1 cellular context compared by ENCODE assay signal in genomic region chr3:179082416-179082815, GRCh38.
TF ChIP-seq lines count a peak whose summit lies in the region.

No MANE protein-coding gene starts in this region.

TF ChIP-seq in HEK293, 187 proteins besides CTCF, POLR2A, EP300 and RAD21 (continued from another document):
- TF ChIP-seq ZSCAN5A (tag by site-specific recombination; IDR thresholded peaks at IDR 0.05) (no peak), ZNF19 (tag by site-specific recombination; IDR thresholded peaks at IDR 0.05; ENCODE audit: low read depth) (no peak), ZNF423 (tag by site-specific recombination; IDR thresholded peaks at IDR 0.05) (no peak), ZNF169 (tag by site-specific recombination; IDR thresholded peaks at IDR 0.05) (no peak), ZNF610 (tag by site-specific recombination; IDR thresholded peaks at IDR 0.05; ENCODE audit: borderline replicate concordance) (no peak), ZNF654 (tag by site-specific recombination; IDR thresholded peaks at IDR 0.05; ENCODE audit: low read depth) (peak; percentile 28; the same call in 1 of the 2 replicates), ZFP3 (tag by site-specific recombination; IDR thresholded peaks at IDR 0.05; ENCODE audit: low read depth) (no peak), ZNF549 (tag by site-specific recombination; IDR thresholded peaks at IDR 0.05) (no peak), OVOL3 (tag by site-specific recombination; IDR thresholded peaks at IDR 0.05) (no peak), ZNF366 (tag by site-specific recombination; conservative IDR thresholded peaks at IDR 0.05) (0 out of 2 replicates have a peak, but pooled peaks have one; percentile 20), ZNF311 (tag by site-specific recombination; IDR thresholded peaks at IDR 0.05; ENCODE audit: borderline replicate concordance) (no peak), ZNF239 (tag by site-specific recombination; IDR thresholded peaks at IDR 0.05) (no peak), ZNF248 (tag by site-specific recombination; IDR thresholded peaks at IDR 0.05) (no peak), KLF10 (tag by site-specific recombination; IDR thresholded peaks at IDR 0.05) (no peak), ZNF488 (tag by site-specific recombination; IDR thresholded peaks at IDR 0.05) (no peak), ATF2 (tag by site-specific recombination; IDR thresholded peaks at IDR 0.05; ENCODE audit: low read depth) (no peak), ZFP37 (tag by site-specific recombination; IDR thresholded peaks at IDR 0.05) (peak; percentile 68; the same call in 1 of the 2 replicates), ZBTB8A (tag by site-specific recombination; IDR thresholded peaks at IDR 0.05) (no peak), ZNF585B (tag by site-specific recombination; IDR thresholded peaks at IDR 0.05) (no peak)
